ENCODE assay signal across 8 cellular contexts in the genomic region with DNA sequence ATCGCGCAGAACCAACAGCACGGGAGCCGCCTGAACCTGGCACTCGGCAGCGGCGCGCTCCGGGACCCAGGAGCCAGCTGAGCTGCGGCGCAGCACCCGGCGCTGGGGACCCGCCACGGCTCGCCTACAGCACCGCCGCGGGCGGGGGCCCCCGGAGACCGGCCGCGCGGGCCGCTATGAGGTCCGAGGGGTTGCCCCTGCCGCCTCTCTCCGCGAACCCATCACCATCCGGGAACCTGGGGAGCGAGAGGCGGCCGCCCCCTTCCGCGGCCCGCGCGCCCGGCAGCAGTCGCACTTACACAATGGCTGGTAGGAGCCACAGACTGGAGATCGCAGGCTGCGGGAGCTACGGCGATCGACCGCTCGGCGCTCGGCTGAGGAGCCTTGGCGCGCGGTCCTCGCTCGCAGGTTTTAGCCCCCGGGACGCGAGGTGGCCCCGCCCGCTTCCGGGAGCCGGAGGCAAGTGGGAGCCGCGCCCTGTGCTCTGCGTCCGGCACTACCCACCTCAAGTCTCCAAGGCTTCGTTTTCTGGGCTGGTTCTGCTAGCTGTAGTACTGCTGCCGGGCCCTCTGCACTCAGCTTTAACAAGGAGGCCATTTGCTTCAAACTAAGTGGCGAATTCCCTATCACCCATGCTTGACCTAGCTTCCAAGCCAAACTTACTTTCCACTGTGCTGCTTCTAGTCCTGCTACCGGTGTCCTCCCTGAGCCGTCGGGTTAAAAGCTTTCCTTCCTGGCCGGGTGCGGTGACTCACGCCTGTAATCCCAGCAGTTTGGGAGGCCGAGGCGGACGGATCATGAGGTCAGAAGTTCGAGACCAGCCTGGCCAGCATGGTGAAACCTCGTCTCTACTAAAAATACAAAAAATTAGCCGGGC. TPM values are rescaled to one million over a fixed set of nuclear protein-coding genes. Genes with fewer than 3 reads are reported as not detected.
DNase-seq lines count a peak whose midpoint lies in the region; ATAC-seq, FAIRE-seq and TF ChIP-seq lines count a peak whose summit lies in the region.

Gene TPK1 (minus strand): TSS at position 386 of the 877 bp plus-strand sequence. CDS start 451 bp downstream, outside the sequence.

- peak; percentile 89 for FAIRE-seq in GM12892 (lab: Jason Lieb, UNC)

- H3K27me3 ChIP-seq in heart right ventricle (no peaks in the 10 kb centered on the region), upper lobe of left lung (no peaks in the 10 kb centered on the region)

- peak; percentile 85 for ATAC-seq in HG02759 (IDR thresholded peaks at IDR 0.05; ENCODE audit: unreplicated experiment)
- ATAC-seq in heart right ventricle: peak; percentile 95 to 100 (median 97)
- ATAC-seq in upper lobe of left lung (ENCODE audit: low FRiP score in 2 of 2): peak; percentile 98

- peak in 2 of 4 donors; percentile 52 to 75 for TF ChIP-seq EP300 in upper lobe of left lung (IDR thresholded peaks at IDR 0.05)

- WGBS in heart right ventricle, 2 donors: 7 to 8% methylated on average over 71 to 81 of the region's 81 CpGs
- WGBS in upper lobe of left lung, 2 donors: 12 to 13% methylated on average over 16 to 50 of the region's 81 CpGs

- intact Hi-C loops in T-helper 1 cell treated with Interleukin-12 subunit alpha and Interleukin-12 subunit beta and Interleukin-4 antibody, amounts not matched to agents 30 ng/mL and 1 ng/mL, for 36 hours (cut with micrococcal nuclease): loop anchor here (1.0 to 10.0 kb wide), 7 partner anchors 7 to 1551 kb away; partner anchors contain the start of genes CASP2 and TMEM139
- intact Hi-C loops in heart right ventricle (cut with DNase I) (loop anchor here in 3 of 10 donors (2.0 to 10.0 kb wide), 3 partner anchors 23 to 101 kb away; no protein-coding TSS in a partner anchor), posterior cingulate gyrus (cut with DNase I) (no loop called here)

- H3K36me3 ChIP-seq in heart right ventricle: no peaks in the 10 kb centered on the region
- no peaks in the 10 kb centered on the region for H3K36me3 ChIP-seq in upper lobe of left lung

- peaks cover 0 to 25% (median 0%) of the 10 kb centered on the region in 11 donors for H3K9me3 ChIP-seq in heart right ventricle
- no peaks in the 10 kb centered on the region for H3K9me3 ChIP-seq in upper lobe of left lung

- peak within 1 kb of the TSS; percentile 66 to 92 (median 80) for H3K4me3 ChIP-seq in heart right ventricle
- H3K4me3 ChIP-seq in upper lobe of left lung: peak within 1 kb of the TSS; percentile 69 to 85 (median 78)

- TF ChIP-seq POLR2A in GM12892 (IDR thresholded peaks at IDR 0.05; ENCODE audit: low read depth, low read length) (peak; percentile 93), upper lobe of left lung (IDR thresholded peaks at IDR 0.05) (peak in 3 of 4 donors; percentile 85 to 96 (median 94))

- DNase-seq in GM12892 (ENCODE audit: insufficient read length): peak; percentile 86
- DNase-seq in NCI-H1417 (lab: John Stamatoyannopoulos, UW): peak; percentile 85 to 96 (median 95)
- peak; percentile 94 for DNase-seq in amniotic epithelial cell (ENCODE audit: low read depth)
- DNase-seq in heart right ventricle: peak; percentile 93
- DNase-seq in posterior cingulate gyrus: peak; percentile 79 to 99 (median 88)
- DNase-seq in upper lobe of left lung: peak; percentile 95 to 98

- TF ChIP-seq CTCF in heart right ventricle (IDR thresholded peaks at IDR 0.05) (peak in 2 of 9 donors; percentile 18 to 25), upper lobe of left lung (IDR thresholded peaks at IDR 0.05) (peak in 1 of 6 experiments; percentile 11)

- peaks cover 0 to 17% (median 13%) of the 10 kb centered on the region in 9 donors for H3K4me1 ChIP-seq in heart right ventricle
- peaks cover 12 to 20% (median 14%) of the 10 kb centered on the region in 4 donors for H3K4me1 ChIP-seq in upper lobe of left lung

- H3K27ac ChIP-seq in heart right ventricle (peak within 1 kb of the TSS; percentile 94 to 99 (median 98)), upper lobe of left lung (peak within 1 kb of the TSS; percentile 95 to 99 (median 98))

RNA-seq across cellular contexts. Expression of gene TPK1, which starts in this region (rescaled TPM):
- polyA plus RNA-seq in GM12892 (2012; ENCODE audit: missing spikeins): 5.6 TPM
- total RNA-seq in T-helper 1 cell treated with Interleukin-12 subunit alpha and Interleukin-12 subunit beta and Interleukin-4 antibody, amounts not matched to agents 30 ng/mL and 1 ng/mL, for 36 hours: 12.1 and 16.3 TPM in 2 replicates
- total RNA-seq in heart right ventricle (10 to 100 TPM in 1 of 10 donors, 1 to 10 TPM in 9; 4.2 to 10.8 (median 6.8) TPM), upper lobe of left lung (10 to 100 TPM in 3 of 6 donors, 1 to 10 TPM in 3; 4.2 to 12.3 (median 9.1) TPM)
- polyA plus RNA-seq in heart right ventricle: 1 to 10 TPM; 2.9 to 3.5 TPM

Comparison
In these comparisons a context has a peak if more than half of its experiments do, and no peak if none do; other contexts are left out.
1. Peak in every context shown above with its lines: DNase-seq, ATAC-seq, H3K4me3 ChIP-seq and H3K27ac ChIP-seq.